10 cellular contexts compared by ENCODE assay signal in genomic region chr11:67954971-67955370, GRCh38. TPM values are rescaled to one million over a fixed set of nuclear protein-coding genes. Genes with fewer than 3 reads are reported as not detected.
A peak's percentile ranks its signal among the peaks of the same experiment; 100 is the strongest.
DNase-seq lines count a peak whose midpoint lies in the region; ATAC-seq and TF ChIP-seq lines count a peak whose summit lies in the region.
"Not testable (repeated sequence)": the region's sequence is repeated elsewhere in the genome, so short reads cannot be mapped to it uniquely, and the experiment has no call there.
"Had no signal": no experiment of that assay in that cellular context is flagged by ENCODE, and none has a peak within 500 bp of the region (broad histone marks: within the 10 kb centered on the region; RNA-seq: fewer than 3 reads in every experiment).

No MANE protein-coding gene starts in this region.

- H3K36me3 Mint-ChIP-seq in T-helper 17 cell (ENCODE audit: low read depth); effector memory CD8-positive, alpha-beta T cell (ENCODE audit: insufficient read depth); nephron progenitor cell (ENCODE audit: low read depth); stimulated activated effector memory CD8-positive, alpha-beta T cell treated with anti-CD3 and anti-CD28 coated beads, Interleukin-12 subunit alpha, Interleukin-12 subunit beta, amount 100 ng/mL, for 72 hours: not testable (repeated sequence)

- not testable (repeated sequence) for H3K27ac ChIP-seq in A673 (ENCODE audit: low read depth, low read length, poor library complexity, severe bottlenecking); HEK293 (ENCODE audit: extremely low read depth, low read depth, low read length); iPS-20b (ENCODE audit: low read length)

- H3K4me3 Mint-ChIP-seq in T-helper 17 cell (peak overlapping the region; percentile 93), nephron progenitor cell (peak overlapping the region; percentile 79)
- peak overlapping the region; percentile 85 for H3K4me3 Mint-ChIP-seq in effector memory CD8-positive, alpha-beta T cell
- peak overlapping the region; percentile 80 for H3K4me3 Mint-ChIP-seq in stimulated activated effector memory CD8-positive, alpha-beta T cell treated with anti-CD3 and anti-CD28 coated beads, Interleukin-12 subunit alpha, Interleukin-12 subunit beta, amount 100 ng/mL, for 72 hours

- peaks cover 22% of the 10 kb centered on the region for H3K27me3 Mint-ChIP-seq in T-helper 17 cell
- peaks cover 27 to 66% of the 10 kb centered on the region in 2 donors for H3K27me3 Mint-ChIP-seq in effector memory CD8-positive, alpha-beta T cell
- H3K27me3 Mint-ChIP-seq in nephron progenitor cell (ENCODE audit: low read depth, poor library complexity): peaks cover 64% of the 10 kb centered on the region

- H3K27me3 ChIP-seq in A673 (replicated peaks; ENCODE audit: insufficient read depth, low read depth, low read length, poor library complexity): not testable (repeated sequence)
- H3K27me3 ChIP-seq in iPS-20b (ENCODE audit: insufficient read depth, low read length): peaks cover 26% of the 10 kb centered on the region

- H3K9me3 Mint-ChIP-seq in effector memory CD8-positive, alpha-beta T cell; nephron progenitor cell; stimulated activated effector memory CD8-positive, alpha-beta T cell treated with anti-CD3 and anti-CD28 coated beads, Interleukin-12 subunit alpha, Interleukin-12 subunit beta, amount 100 ng/mL, for 72 hours: not testable (repeated sequence)

- peaks cover 16% of the 10 kb centered on the region for H3K4me1 Mint-ChIP-seq in T-helper 17 cell
- peaks cover 11 to 12% of the 10 kb centered on the region in 2 donors for H3K4me1 Mint-ChIP-seq in effector memory CD8-positive, alpha-beta T cell (ENCODE audit: low read depth in 2 of 2)
- not testable (repeated sequence) for H3K4me1 Mint-ChIP-seq in nephron progenitor cell
- peaks cover 22% of the 10 kb centered on the region for H3K4me1 Mint-ChIP-seq in stimulated activated effector memory CD8-positive, alpha-beta T cell treated with anti-CD3 and anti-CD28 coated beads, Interleukin-12 subunit alpha, Interleukin-12 subunit beta, amount 100 ng/mL, for 72 hours

- not testable (repeated sequence) for BruUV-seq in A673 (replicated peaks; lab: Mats Ljungman, UMichigan)

- not testable (repeated sequence) for DNase-seq in A673 (ENCODE audit: low spot score); T-helper 17 cell; nephron progenitor cell; stimulated activated effector memory CD8-positive, alpha-beta T cell treated with anti-CD3 and anti-CD28 coated beads, Interleukin-12 subunit alpha, Interleukin-12 subunit beta, amount 100 ng/mL, for 72 hours (ENCODE audit: low spot score in 2 of 2)
- DNase-seq in activated effector memory CD4-positive, alpha-beta T cell treated with anti-CD3 and anti-CD28 coated beads, Interleukin-2, amount 50 U/mL, for 16 hours: peak; percentile 63
- peak in 1 of 3 experiments; percentile 3 for DNase-seq in effector memory CD8-positive, alpha-beta T cell

- not testable (repeated sequence) for H3K9ac ChIP-seq in iPS-20b (ENCODE audit: low read depth, low read length)

- not testable (repeated sequence) for H3K9me3 ChIP-seq in A673 (ENCODE audit: low read depth, low read length, poor library complexity, severe bottlenecking); HEK293 (ENCODE audit: control insufficient read depth, insufficient read depth, low read depth, low read length); T-helper 17 cell (ENCODE audit: control insufficient read depth, low read length, poor library complexity, severe bottlenecking); iPS-20b (ENCODE audit: insufficient read depth, low read depth, low read length)

- intact Hi-C loops in A673 (cut with micrococcal nuclease; ENCODE audit: unreplicated experiment): not testable (repeated sequence)

- CTCF ChIA-PET in A673 (lab: Charles Lee) (interaction anchor here (0.6 to 1.1 kb wide), 2 partner anchors 10 to 267 kb away, joined by 3 to 8 read pairs; no protein-coding TSS in a partner anchor), HEK293 (lab: Yijun Ruan, JAX) (interaction anchor here (0.6 to 1.7 kb wide), 7 partner anchors 9 to 651 kb away, joined by 3 to 5 read pairs (median 4); no protein-coding TSS in a partner anchor)

- H3K27ac Mint-ChIP-seq in T-helper 17 cell: peak overlapping the region; percentile 32
- peak overlapping the region; percentile 83 to 94 for H3K27ac Mint-ChIP-seq in effector memory CD8-positive, alpha-beta T cell
- not testable (repeated sequence) for H3K27ac Mint-ChIP-seq in nephron progenitor cell
- H3K27ac Mint-ChIP-seq in stimulated activated effector memory CD8-positive, alpha-beta T cell treated with anti-CD3 and anti-CD28 coated beads, Interleukin-12 subunit alpha, Interleukin-12 subunit beta, amount 100 ng/mL, for 72 hours: peak overlapping the region; percentile 69

- not testable (repeated sequence) for H3K36me3 ChIP-seq in A673 (ENCODE audit: insufficient read depth, low read length, poor library complexity, severe bottlenecking); HEK293 (ENCODE audit: control insufficient read depth in 2 of 2, insufficient read depth in 1 of 2, low read length in 2 of 2); iPS-20b (ENCODE audit: insufficient read depth, low read depth, low read length)

- H3K4me1 ChIP-seq in A673 (ENCODE audit: insufficient read depth, low read length, poor library complexity, severe bottlenecking); HEK293 (ENCODE audit: control insufficient read depth, insufficient read depth, low read length); iPS-20b (ENCODE audit: insufficient read depth, low read length): not testable (repeated sequence)

- H3K4me3 ChIP-seq in A673 (ENCODE audit: low read depth, low read length, poor library complexity, severe bottlenecking) (peak overlapping the region; percentile 44), HEK293 (ENCODE audit: low read depth, low read length) (peak overlapping the region; percentile 49), iPS-20b (ENCODE audit: low read length) (peak overlapping the region; percentile 64; the same call in 1 of the 2 replicates)

- not testable (repeated sequence) for TF ChIP-seq CTCF in A673 (conservative IDR thresholded peaks at IDR 0.05; ENCODE audit: low read depth, low read length); HEK293 (tag by site-specific recombination; IDR thresholded peaks at IDR 0.05); nephron progenitor cell (IDR thresholded peaks at IDR 0.05)

- not testable (repeated sequence) for ATAC-seq in T-helper 17 cell; effector memory CD8-positive, alpha-beta T cell (replicated peaks); stimulated activated effector memory CD8-positive, alpha-beta T cell treated with anti-CD3 and anti-CD28 coated beads, Interleukin-12 subunit alpha, Interleukin-12 subunit beta, amount 100 ng/mL, for 72 hours

- POLR2A ChIA-PET in A673 (lab: Charles Lee; ENCODE audit: low non-redundant PET); HEK293 (lab: Yijun Ruan, JAX): not testable (repeated sequence)

RNA-seq across cellular contexts. Expression of gene UNC93B1, which starts 48.9 kb away (rescaled TPM):
- total RNA-seq in A673 (2021): 1.4 and 2.4 TPM in 2 replicates
- 10 to 100 TPM; 24.7 to 27.2 TPM for total RNA-seq in T-helper 17 cell

RNA-seq across cellular contexts. Expression of gene ALDH3B1, which starts 55.2 kb away (rescaled TPM):
- not detected in 2 replicates for total RNA-seq in A673 (2021)
- 1 to 10 TPM; 1.1 TPM for total RNA-seq in T-helper 17 cell
- total RNA-seq: foreskin keratinocyte; T-helper 1 cell treated with Interleukin-12 subunit alpha and Interleukin-12 subunit beta and Interleukin-4 antibody, amounts not matched to agents 30 ng/mL and 1 ng/mL, for 36 hours had no signal
